ENCODE assay signal across 12 cellular contexts in genomic region chr16:28964527-28964926, GRCh38. TPM values are rescaled to one million over a fixed set of nuclear protein-coding genes. Genes with fewer than 3 reads are reported as not detected.
"Had no signal": no experiment of that assay in that cellular context is flagged by ENCODE, and none has a peak within 500 bp of the region (broad histone marks: within the 10 kb centered on the region; RNA-seq: fewer than 3 reads in every experiment).

No MANE protein-coding gene starts in this region.

- ATAC-seq: HCT116 had no signal

- H2AFZ ChIP-seq: GM23248 had no signal

- H3K4me1 ChIP-seq: HAP-1 had no signal

- H3K27ac ChIP-seq: GM23248, HL-60, KMS-11 had no signal

- H3K9ac ChIP-seq: GM23248, KMS-11 had no signal

- H3K27ac Mint-ChIP-seq: HFFc6, IgD-negative memory B cell had no signal

- H3K4me3 Mint-ChIP-seq: HFFc6, IgD-negative memory B cell had no signal

- DNase-seq: GM23248, GOT3, H7, HFFc6, KBM-7 had no signal

- H3K9me3 Mint-ChIP-seq: HFFc6, IgD-negative memory B cell had no signal

- H3K9me3 ChIP-seq: HAP-1 had no signal

- H3K27me3 Mint-ChIP-seq: IgD-negative memory B cell had no signal

- H3K4me3 ChIP-seq: GM23248, HAP-1 had no signal

- H3K4me2 ChIP-seq: KMS-11 had no signal

RNA-seq across cellular contexts. Expression of gene CD19, which starts 32.8 kb away (rescaled TPM):
- total RNA-seq: GM23248, H4, HFFc6, HT1080 had no signal
- polyA plus RNA-seq: GM23248 had no signal
